ENCODE assay signal across 30 cellular contexts in genomic region chr2:26735883-26736588, GRCh38. TPM values are rescaled to one million over a fixed set of nuclear protein-coding genes. Genes with fewer than 3 reads are reported as not detected.
A peak's percentile ranks its signal among the peaks of the same experiment; 100 is the strongest.
DNase-seq lines count a peak whose midpoint lies in the region; ATAC-seq, FAIRE-seq and TF ChIP-seq lines count a peak whose summit lies in the region.
"Had no signal": no experiment of that assay in that cellular context is flagged by ENCODE, and none has a peak within 500 bp of the region (broad histone marks: within the 10 kb centered on the region; RNA-seq: fewer than 3 reads in every experiment).

No MANE protein-coding gene starts in this region.

- H3K27me3 Mint-ChIP-seq in chondrocyte (ENCODE audit: low read depth) = peaks cover 5% of the 10 kb centered on the region

- no peaks in the 10 kb centered on the region for H3K9me3 ChIP-seq in HepG2 (ENCODE audit: low read length)
- no peaks in the 10 kb centered on the region for H3K9me3 ChIP-seq in parathyroid adenoma (ENCODE audit: control insufficient read depth, low read length)
- no peaks in the 10 kb centered on the region for H3K9me3 ChIP-seq in HAP-1
- H3K9me3 ChIP-seq: SJSA1, suprapubic skin, uterus had no signal

- H2AFZ ChIP-seq in HepG2 (ENCODE audit: low read length) = no peak overlapping the region
- H2AFZ ChIP-seq in parathyroid adenoma = no peak overlapping the region

- TF ChIP-seq EP300 in HepG2 (IDR thresholded peaks at IDR 0.05; ENCODE audit: low read depth in 2 of 2, low read length in 2 of 2) = peak in 1 of 2 experiments; percentile 52; a peak in 1 of 4 replicates
- no peak for TF ChIP-seq EP300 in HepG2 (CRISPR knock-in tag; IDR thresholded peaks at IDR 0.05; ENCODE audit: borderline replicate concordance)

- TF ChIP-seq POLR2A in HepG2 (IDR thresholded peaks at IDR 0.05; ENCODE audit: insufficient read depth in 1 of 2, low read depth in 2 of 2, low read length in 2 of 2) = no peak

- H3K9ac ChIP-seq in HepG2 (ENCODE audit: insufficient read depth, low read depth, low read length) (no peak overlapping the region), parathyroid adenoma (no peak overlapping the region)

- POLR2A ChIA-PET in HepG2 (lab: Yijun Ruan, JAX) = interaction anchor here (0.7 kb wide), 1 partner anchor 15 kb away, joined by 3 read pairs; no protein-coding TSS in a partner anchor

- H3K36me3 ChIP-seq in HepG2 (replicated peaks in 1 of 2; ENCODE audit: control insufficient read depth in 1 of 2, insufficient read depth in 2 of 2, low read length in 2 of 2) (no peaks in the 10 kb centered on the region), parathyroid adenoma (ENCODE audit: control insufficient read depth, insufficient read depth, low read length) (no peaks in the 10 kb centered on the region), HAP-1 (replicated peaks) (no peaks in the 10 kb centered on the region)
- H3K36me3 ChIP-seq: SJSA1, suprapubic skin, uterus had no signal

- no peak overlapping the region for H3K4me3 Mint-ChIP-seq in chondrocyte (ENCODE audit: unreplicated experiment)
- H3K4me3 Mint-ChIP-seq: activated T-helper 17 cell treated with anti-CD3 and anti-CD28 coated beads, Interleukin-2, amount 50 U/mL, for 72 hours; CD4-positive, CD25-positive, alpha-beta regulatory T cell; H9; naive thymus-derived CD8-positive, alpha-beta T cell; stimulated activated effector memory CD8-positive, alpha-beta T cell treated with anti-CD3 and anti-CD28 coated beads, Interleukin-12 subunit alpha, Interleukin-12 subunit beta, amount 100 ng/mL, for 72 hours; T-helper 17 cell had no signal

- TF ChIP-seq RAD21 in HepG2 (CRISPR knock-in tag; IDR thresholded peaks at IDR 0.05) = no peak

- H3K27ac ChIP-seq in HepG2 (ENCODE audit: extremely low read length, insufficient read depth, low read length) (no peak overlapping the region), parathyroid adenoma (peak overlapping the region; percentile 36)
- H3K27ac ChIP-seq: SJSA1, suprapubic skin, uterus had no signal

- FAIRE-seq in HepG2 (lab: Jason Lieb, UNC) = peak; percentile 74
- FAIRE-seq: astrocyte, islet of Langerhans had no signal

- no peaks in the 10 kb centered on the region for H3K36me3 Mint-ChIP-seq in chondrocyte (ENCODE audit: low read depth)
- H3K36me3 Mint-ChIP-seq: activated naive CD4-positive, alpha-beta T cell treated with anti-CD3 and anti-CD28 coated beads, Interleukin-2, amount 50 U/mL, for 72 hours; CD4-positive, CD25-positive, alpha-beta regulatory T cell; naive thymus-derived CD8-positive, alpha-beta T cell; stimulated activated effector memory CD8-positive, alpha-beta T cell treated with anti-CD3 and anti-CD28 coated beads, Interleukin-12 subunit alpha, Interleukin-12 subunit beta, amount 100 ng/mL, for 72 hours had no signal

- CTCF ChIA-PET in HepG2 (lab: Yijun Ruan, JAX; ENCODE audit: low intra/inter-chr PET ratio, low total read pairs) = no interaction called here

- intact Hi-C loops in HepG2 (cut with micrococcal nuclease; ENCODE audit: unreplicated experiment) = no loop called here

- in situ Hi-C loops in HepG2 (cut with HindIII; ENCODE audit: extremely low pct_ligation_motif_present, low pct_unique_long_range_greater_than_20kb) = no loop called here
- in situ Hi-C loops in HAP-1 (cut with MboI; ENCODE audit: low sequenced_read_pairs) = no loop called here

- H3K27me3 ChIP-seq in HepG2 (ENCODE audit: control insufficient read depth in 1 of 2, insufficient read depth in 2 of 2, low read length in 2 of 2) (peaks cover 4 to 24% of the 10 kb centered on the region in 2 experiments; a peak in 3 of 5 replicates), parathyroid adenoma (ENCODE audit: control insufficient read depth, insufficient read depth, low read length) (no peaks in the 10 kb centered on the region), HAP-1 (ENCODE audit: low read depth) (no peaks in the 10 kb centered on the region)
- H3K27me3 ChIP-seq: uterus had no signal

- H3K9me3 Mint-ChIP-seq in chondrocyte (ENCODE audit: low read depth) = no peaks in the 10 kb centered on the region
- H3K9me3 Mint-ChIP-seq: activated naive CD4-positive, alpha-beta T cell treated with anti-CD3 and anti-CD28 coated beads, Interleukin-2, amount 50 U/mL, for 72 hours; activated T-helper 17 cell treated with anti-CD3 and anti-CD28 coated beads, Interleukin-2, amount 50 U/mL, for 72 hours; CD4-positive, CD25-positive, alpha-beta regulatory T cell; H9; naive thymus-derived CD8-positive, alpha-beta T cell; stimulated activated effector memory CD8-positive, alpha-beta T cell treated with anti-CD3 and anti-CD28 coated beads, Interleukin-12 subunit alpha, Interleukin-12 subunit beta, amount 100 ng/mL, for 72 hours had no signal

- 4% methylated on average over 8 of the region's 8 CpGs for WGBS in HepG2 (ENCODE audit: low lambda C conversion rate)

- H3K79me2 ChIP-seq in HepG2 (ENCODE audit: insufficient read depth, low read length) (no peaks in the 10 kb centered on the region), parathyroid adenoma (no peaks in the 10 kb centered on the region)

- H3K27ac Mint-ChIP-seq in chondrocyte (ENCODE audit: unreplicated experiment) = no peak overlapping the region
- H3K27ac Mint-ChIP-seq: activated naive CD4-positive, alpha-beta T cell treated with anti-CD3 and anti-CD28 coated beads, Interleukin-2, amount 50 U/mL, for 72 hours; activated T-helper 17 cell treated with anti-CD3 and anti-CD28 coated beads, Interleukin-2, amount 50 U/mL, for 72 hours; CD4-positive, CD25-positive, alpha-beta regulatory T cell; H9; stimulated activated effector memory CD8-positive, alpha-beta T cell treated with anti-CD3 and anti-CD28 coated beads, Interleukin-12 subunit alpha, Interleukin-12 subunit beta, amount 100 ng/mL, for 72 hours; T-helper 17 cell had no signal

- peak; percentile 85 for ATAC-seq in HepG2
- no peak for ATAC-seq in HG03135 (IDR thresholded peaks at IDR 0.05; ENCODE audit: unreplicated experiment)
- ATAC-seq: activated T-helper 17 cell treated with anti-CD3 and anti-CD28 coated beads, Interleukin-2, amount 50 U/mL, for 72 hours; esophagus mucosa; naive thymus-derived CD8-positive, alpha-beta T cell; stimulated activated effector memory CD8-positive, alpha-beta T cell treated with anti-CD3 and anti-CD28 coated beads, Interleukin-12 subunit alpha, Interleukin-12 subunit beta, amount 100 ng/mL, for 72 hours; T-helper 17 cell had no signal

- DNase-seq in M059J (ENCODE audit: low read depth) = peak; percentile 45
- DNase-seq in chondrocyte (ENCODE audit: low spot score) = peak; percentile 32
- peak; percentile 48 for DNase-seq in HepG2 (ENCODE audit: low spot score)
- DNase-seq in NCI-H146 (lab: John Stamatoyannopoulos, UW) = no peak
- no peak for DNase-seq in DMS 273 (lab: John Stamatoyannopoulos, UW; ENCODE audit: unreplicated experiment)
- no peak for DNase-seq in HAP-1 (ENCODE audit: low spot score in 2 of 2)
- DNase-seq: activated CD8-positive, alpha-beta memory T cell treated with anti-CD3 and anti-CD28 coated beads, Interleukin-2, amount 50 U/mL, for 4 hours; CD4-positive, CD25-positive, alpha-beta regulatory T cell; cerebellar nuclear complex; effector CD8-positive, alpha-beta T cell; foreskin melanocyte; GDM1; H9; mesendoderm; naive thymus-derived CD8-positive, alpha-beta T cell; NCI-H1930; NCI-H446; stimulated activated CD4-positive, alpha-beta T cell treated with anti-CD3 and anti-CD28 coated beads, Interleukin-2, amount 100 ng/mL, for 24 hours; T-helper 17 cell; uterus had no signal

- H3K4me3 ChIP-seq in HepG2 (replicated peaks in 1 of 3; ENCODE audit: insufficient read depth in 1 of 3, low read depth in 2 of 3, low read length in 3 of 3) (peak overlapping the region in 1 of 3 experiments; percentile 7; a peak in 1 of 6 replicates), parathyroid adenoma (ENCODE audit: low read depth, low read length) (no peak overlapping the region), HAP-1 (no peak overlapping the region)
- H3K4me3 ChIP-seq: SJSA1, suprapubic skin, uterus had no signal

- H3K4me1 ChIP-seq in HepG2 (ENCODE audit: insufficient read depth, low read length) = peaks cover 34% of the 10 kb centered on the region
- peaks cover 29% of the 10 kb centered on the region for H3K4me1 ChIP-seq in parathyroid adenoma
- H3K4me1 ChIP-seq in HAP-1 = no peaks in the 10 kb centered on the region
- H3K4me1 ChIP-seq: SJSA1, suprapubic skin, uterus had no signal

- H4K20me1 ChIP-seq in HepG2 (ENCODE audit: insufficient read depth, low read length) = no peaks in the 10 kb centered on the region

- TF ChIP-seq CTCF in chondrocyte (IDR thresholded peaks at IDR 0.05) (no peak), HepG2 (CRISPR knock-in tag; IDR thresholded peaks at IDR 0.05) (peak; percentile 56), parathyroid adenoma (IDR thresholded peaks at IDR 0.05) (no peak)

- peaks cover 6% of the 10 kb centered on the region for H3K4me1 Mint-ChIP-seq in chondrocyte (ENCODE audit: low read depth)
- H3K4me1 Mint-ChIP-seq: activated T-helper 17 cell treated with anti-CD3 and anti-CD28 coated beads, Interleukin-2, amount 50 U/mL, for 72 hours had no signal

- BruUV-seq in HepG2 (replicated peaks; lab: Mats Ljungman, UMichigan) = no TSS peak

- H3K4me2 ChIP-seq in HepG2 (ENCODE audit: low read depth, low read length) (peak overlapping the region; percentile 40), parathyroid adenoma (ENCODE audit: low read length) (no peak overlapping the region)

RNA-seq across cellular contexts. Expression of gene SLC35F6, which starts 28.0 kb away (rescaled TPM):
- 35.3 and 35.6 TPM in 2 replicates for total RNA-seq in M059J (2014; rRNA removed; shearing (Covaris generic))
- total RNA-seq in chondrocyte = 35.5 to 48.4 TPM (median 46.1 TPM) in 3 replicates
- 11.8 and 21.2 TPM in 2 replicates for total RNA-seq in HepG2 (2016; rRNA removed; fragmentation: Illumina TruSeq; extraction: Trizol)
- 3.5 and 3.7 TPM in 2 replicates for total RNA-seq in HepG2 (2016; cell fraction: cytosol; rRNA removed; fragmentation: Illumina TruSeq; extraction: Trizol; ENCODE audit: low read depth)
- total RNA-seq in HepG2 (2016; cell fraction: insoluble cytoplasmic fraction; rRNA removed; fragmentation: Illumina TruSeq; extraction: Trizol) = 9.9 and 20.3 TPM in 2 replicates
- 14.2 and 15.5 TPM in 2 replicates for total RNA-seq in HepG2 (2016; cell fraction: membrane; rRNA removed; fragmentation: Illumina TruSeq; extraction: Trizol)
- total RNA-seq in HepG2 (2016; cell fraction: nucleus; rRNA removed; fragmentation: Illumina TruSeq; extraction: Trizol) = 19.3 and 24.0 TPM in 2 replicates
- polyA plus RNA-seq in HepG2 (2011; rRNA removed) = 15.2 and 19.2 TPM in 2 replicates
- 16.7 and 16.8 TPM in 2 replicates for polyA plus RNA-seq in HepG2 (2011; cell fraction: cytosol; rRNA removed)
- 12.0 and 12.7 TPM in 2 replicates for polyA plus RNA-seq in HepG2 (2011; cell fraction: nucleus; rRNA removed)
- polyA plus RNA-seq in HepG2 (2012) = 7.1 and 9.5 TPM in 2 replicates
- 2.7 and 3.6 TPM in 2 replicates for polyA plus RNA-seq in HepG2 (2016; cell fraction: cytosol; fragmentation: Illumina TruSeq; extraction: Trizol; ENCODE audit: low read depth)
- 7.6 and 11.6 TPM in 2 replicates for polyA plus RNA-seq in HepG2 (2016; cell fraction: insoluble cytoplasmic fraction; fragmentation: Illumina TruSeq; extraction: Trizol; ENCODE audit: low read depth)
- 8.6 and 8.7 TPM in 2 replicates for polyA plus RNA-seq in HepG2 (2016; cell fraction: membrane; fragmentation: Illumina TruSeq; extraction: Trizol; ENCODE audit: low read depth)
- polyA plus RNA-seq in HepG2 (2016; cell fraction: nucleus; fragmentation: Illumina TruSeq; extraction: Trizol; ENCODE audit: insufficient read depth, low read depth) = 26.2 and 26.3 TPM in 2 replicates
- polyA minus RNA-seq in HepG2 (2011; rRNA and poly(A)+ RNA removed; ENCODE audit: low replicate concordance) = 75.6 and 115 TPM in 2 replicates
- polyA minus RNA-seq in HepG2 (2011; cell fraction: cytosol; rRNA and poly(A)+ RNA removed) = 19.2 and 22.7 TPM in 2 replicates
- 13.9 and 16.2 TPM in 2 replicates for polyA minus RNA-seq in HepG2 (2011; cell fraction: nucleus; rRNA and poly(A)+ RNA removed)

RNA-seq across cellular contexts. Expression of gene KCNK3, which starts 43.5 kb away (rescaled TPM):
- 2.4 and 2.8 TPM in 2 replicates for total RNA-seq in M059J (2014; rRNA removed; shearing (Covaris generic))
- total RNA-seq in chondrocyte = 0.77 to 2.9 TPM (median 2.8 TPM) in 3 replicates
- total RNA-seq in HepG2 (2016; rRNA removed; fragmentation: Illumina TruSeq; extraction: Trizol) = not detected in 2 replicates
- not detected in 2 replicates for total RNA-seq in HepG2 (2016; cell fraction: cytosol; rRNA removed; fragmentation: Illumina TruSeq; extraction: Trizol; ENCODE audit: low read depth)
- not detected in 2 replicates for total RNA-seq in HepG2 (2016; cell fraction: insoluble cytoplasmic fraction; rRNA removed; fragmentation: Illumina TruSeq; extraction: Trizol)
- total RNA-seq in HepG2 (2016; cell fraction: membrane; rRNA removed; fragmentation: Illumina TruSeq; extraction: Trizol) = not detected in 2 replicates
- not detected in 2 replicates for total RNA-seq in HepG2 (2016; cell fraction: nucleus; rRNA removed; fragmentation: Illumina TruSeq; extraction: Trizol)
- 0.03 TPM in 1 of 2 replicates, not detected in the other for polyA plus RNA-seq in HepG2 (2011; rRNA removed)
- polyA plus RNA-seq in HepG2 (2011; cell fraction: cytosol; rRNA removed) = not detected in 2 replicates
- polyA plus RNA-seq in HepG2 (2011; cell fraction: nucleus; rRNA removed) = not detected in 2 replicates
- polyA plus RNA-seq in HepG2 (2012) = not detected in 2 replicates
- not detected in 2 replicates for polyA plus RNA-seq in HepG2 (2016; cell fraction: cytosol; fragmentation: Illumina TruSeq; extraction: Trizol; ENCODE audit: low read depth)
- polyA plus RNA-seq in HepG2 (2016; cell fraction: insoluble cytoplasmic fraction; fragmentation: Illumina TruSeq; extraction: Trizol; ENCODE audit: low read depth) = not detected in 2 replicates
- not detected in 2 replicates for polyA plus RNA-seq in HepG2 (2016; cell fraction: membrane; fragmentation: Illumina TruSeq; extraction: Trizol; ENCODE audit: low read depth)
- polyA plus RNA-seq in HepG2 (2016; cell fraction: nucleus; fragmentation: Illumina TruSeq; extraction: Trizol; ENCODE audit: insufficient read depth, low read depth) = not detected in 2 replicates
- 3.7 TPM in 1 of 2 replicates, not detected in the other for polyA minus RNA-seq in HepG2 (2011; rRNA and poly(A)+ RNA removed; ENCODE audit: low replicate concordance)
- polyA minus RNA-seq in HepG2 (2011; cell fraction: cytosol; rRNA and poly(A)+ RNA removed) = not detected in 2 replicates
- not detected in 2 replicates for polyA minus RNA-seq in HepG2 (2011; cell fraction: nucleus; rRNA and poly(A)+ RNA removed)
- total RNA-seq: activated naive CD4-positive, alpha-beta T cell treated with anti-CD3 and anti-CD28 coated beads, Interleukin-2, amount 50 U/mL, for 72 hours; activated T-helper 17 cell treated with anti-CD3 and anti-CD28 coated beads, Interleukin-2, amount 50 U/mL, for 72 hours; CD4-positive, CD25-positive, alpha-beta regulatory T cell; naive thymus-derived CD8-positive, alpha-beta T cell; SJSA1; T-helper 17 cell had no signal
- polyA plus RNA-seq: CD4-positive, CD25-positive, alpha-beta regulatory T cell; naive thymus-derived CD8-positive, alpha-beta T cell had no signal

RNA-seq across cellular contexts. Expression of gene CENPA, which starts 49.8 kb away (rescaled TPM):
- total RNA-seq in M059J (2014; rRNA removed; shearing (Covaris generic)) = 22.0 and 33.3 TPM in 2 replicates
- total RNA-seq in chondrocyte = 2.6 to 6.2 TPM (median 4.6 TPM) in 3 replicates
- total RNA-seq in HepG2 (2016; rRNA removed; fragmentation: Illumina TruSeq; extraction: Trizol) = 38.5 and 45.8 TPM in 2 replicates
- total RNA-seq in HepG2 (2016; cell fraction: cytosol; rRNA removed; fragmentation: Illumina TruSeq; extraction: Trizol; ENCODE audit: low read depth) = 27.1 and 37.2 TPM in 2 replicates
- 39.2 and 39.7 TPM in 2 replicates for total RNA-seq in HepG2 (2016; cell fraction: insoluble cytoplasmic fraction; rRNA removed; fragmentation: Illumina TruSeq; extraction: Trizol)
- 50.6 and 55.2 TPM in 2 replicates for total RNA-seq in HepG2 (2016; cell fraction: membrane; rRNA removed; fragmentation: Illumina TruSeq; extraction: Trizol)
- 16.6 and 16.9 TPM in 2 replicates for total RNA-seq in HepG2 (2016; cell fraction: nucleus; rRNA removed; fragmentation: Illumina TruSeq; extraction: Trizol)
- 19.6 and 28.5 TPM in 2 replicates for polyA plus RNA-seq in HepG2 (2011; rRNA removed)
- 18.7 and 25.1 TPM in 2 replicates for polyA plus RNA-seq in HepG2 (2011; cell fraction: cytosol; rRNA removed)
- polyA plus RNA-seq in HepG2 (2011; cell fraction: nucleus; rRNA removed) = 8.8 and 11.8 TPM in 2 replicates
- polyA plus RNA-seq in HepG2 (2012) = 10.6 and 18.8 TPM in 2 replicates
- polyA plus RNA-seq in HepG2 (2016; cell fraction: cytosol; fragmentation: Illumina TruSeq; extraction: Trizol; ENCODE audit: low read depth) = 28.0 and 40.7 TPM in 2 replicates
- polyA plus RNA-seq in HepG2 (2016; cell fraction: insoluble cytoplasmic fraction; fragmentation: Illumina TruSeq; extraction: Trizol; ENCODE audit: low read depth) = 52.5 and 56.7 TPM in 2 replicates
- 39.4 and 51.0 TPM in 2 replicates for polyA plus RNA-seq in HepG2 (2016; cell fraction: membrane; fragmentation: Illumina TruSeq; extraction: Trizol; ENCODE audit: low read depth)
- polyA plus RNA-seq in HepG2 (2016; cell fraction: nucleus; fragmentation: Illumina TruSeq; extraction: Trizol; ENCODE audit: insufficient read depth, low read depth) = 36.5 and 39.2 TPM in 2 replicates
- polyA minus RNA-seq in HepG2 (2011; rRNA and poly(A)+ RNA removed; ENCODE audit: low replicate concordance) = 18.6 and 61.4 TPM in 2 replicates
- 6.7 and 8.0 TPM in 2 replicates for polyA minus RNA-seq in HepG2 (2011; cell fraction: cytosol; rRNA and poly(A)+ RNA removed)
- polyA minus RNA-seq in HepG2 (2011; cell fraction: nucleus; rRNA and poly(A)+ RNA removed) = 9.1 and 11.3 TPM in 2 replicates

Comparison
In these comparisons a context has a peak if more than half of its experiments do, and no peak if none do; other contexts are left out.
1. DNase-seq: peak in M059J (single experiment), chondrocyte (single experiment) and HepG2 (single experiment); none in NCI-H146 (single experiment), DMS 273 (single experiment) and HAP-1 (0 of 2).